ENCODE assay signal across 19 cellular contexts in the genomic region with DNA sequence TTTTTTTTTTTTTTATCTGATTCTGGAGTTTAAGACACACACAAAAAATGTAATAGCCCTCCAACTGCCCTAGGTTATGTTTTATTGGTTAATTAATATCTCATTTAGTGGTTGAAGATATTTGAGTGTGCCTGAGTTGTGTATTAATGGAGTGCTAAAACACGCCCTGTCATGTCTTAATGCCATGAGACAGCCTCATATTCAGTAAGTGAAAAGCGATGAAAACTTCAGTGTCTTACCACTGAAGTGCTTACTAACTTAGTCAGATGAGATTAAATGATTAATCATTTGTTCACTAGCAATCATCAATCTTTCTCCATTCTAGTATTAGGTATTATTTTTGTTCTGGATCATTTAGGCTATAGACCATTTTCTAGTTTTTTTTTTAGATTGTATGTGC.
"Had no signal": no experiment of that assay in that cellular context is flagged by ENCODE, and none has a peak within 500 bp of the region (broad histone marks: within the 10 kb centered on the region; RNA-seq: fewer than 3 reads in every experiment).

No MANE protein-coding gene starts in this region.

- ATAC-seq: heart right ventricle; left cardiac atrium; left ventricle myocardium superior; pancreas; right lobe of liver; stimulated activated effector memory CD8-positive, alpha-beta T cell treated with anti-CD3 and anti-CD28 coated beads, Interleukin-12 subunit alpha, Interleukin-12 subunit beta, amount 100 ng/mL, for 72 hours; stimulated activated naive CD8-positive, alpha-beta T cell treated with anti-CD3 and anti-CD28 coated beads, Interleukin-15, Interleukin-2, amounts not matched to agents 100 U/mL and 50 U/mL, for 24 hours had no signal

- H3K27me3 ChIP-seq: heart right ventricle, pancreas, right lobe of liver, suprapubic skin, tibial artery, upper lobe of left lung, uterus had no signal

- H3K36me3 ChIP-seq: heart right ventricle, pancreas, right lobe of liver, suprapubic skin, tibial artery, upper lobe of left lung, uterus had no signal

- H3K27ac ChIP-seq: heart right ventricle, pancreas, right lobe of liver, suprapubic skin, tibial artery, upper lobe of left lung, uterus had no signal

- H3K4me1 ChIP-seq: heart right ventricle, pancreas, right lobe of liver, suprapubic skin, tibial artery, upper lobe of left lung, uterus had no signal

- DNase-seq: dermis blood vessel endothelial cell; heart right ventricle; hypothalamus; left cardiac atrium; left ventricle myocardium superior; mesendoderm; naive B cell; occipital lobe; pancreas; right lobe of liver; stimulated activated CD4-positive, alpha-beta T cell treated with anti-CD3 and anti-CD28 coated beads, Interleukin-4, amount 100 ng/mL, for 1 hour; stimulated activated CD8-positive, alpha-beta memory T cell treated with anti-CD3 and anti-CD28 coated beads, Interleukin-4, amount 100 ng/mL, for 48 hours; stimulated activated naive CD8-positive, alpha-beta T cell treated with anti-CD3 and anti-CD28 coated beads, Interleukin-15, Interleukin-2, amounts not matched to agents 100 U/mL and 50 U/mL, for 24 hours; tibial artery; upper lobe of left lung; uterus had no signal

- H3K9me3 ChIP-seq: pancreas, right lobe of liver, suprapubic skin, tibial artery, upper lobe of left lung, uterus had no signal

- H3K4me3 ChIP-seq: heart right ventricle, lung, pancreas, right lobe of liver, suprapubic skin, tibial artery, upper lobe of left lung, uterus had no signal
